In the genomic region with DNA sequence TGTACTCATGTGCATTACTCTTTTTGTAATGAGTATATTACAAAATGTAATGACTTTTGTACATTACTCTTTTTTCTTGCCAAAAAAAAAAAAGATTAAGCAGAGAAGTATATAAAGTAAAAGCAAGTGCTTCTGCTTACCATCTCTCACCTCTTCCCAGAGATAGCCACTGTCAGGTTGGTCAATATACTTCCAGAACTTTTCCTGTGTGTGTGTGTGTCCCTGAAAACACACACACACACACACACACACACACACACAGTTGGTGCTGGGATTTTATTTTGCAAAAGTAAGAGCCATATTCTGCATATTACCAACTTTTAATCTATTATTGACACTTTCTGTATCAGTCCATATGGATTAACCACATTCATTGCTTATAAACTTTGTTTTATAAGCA, we compare ENCODE assay signal across 39 cellular contexts. TPM values are rescaled to one million over a fixed set of nuclear protein-coding genes. Genes with fewer than 3 reads are reported as not detected.
"Had no signal": no experiment of that assay in that cellular context is flagged by ENCODE, and none has a peak within 500 bp of the region (broad histone marks: within the 10 kb centered on the region; RNA-seq: fewer than 3 reads in every experiment).

No MANE protein-coding gene starts in this region.

- H3K4me1 ChIP-seq: breast epithelium, pancreas, prostate gland, stomach, thyroid gland, upper lobe of left lung, vagina had no signal

- ATAC-seq: esophagus mucosa; left cardiac atrium; left ventricle myocardium superior; naive thymus-derived CD8-positive, alpha-beta T cell; pancreas; sciatic nerve had no signal

- H3K36me3 ChIP-seq: breast epithelium, pancreas, prostate gland, stomach, thyroid gland, upper lobe of left lung, vagina, WERI-Rb-1 had no signal

- H3K27ac Mint-ChIP-seq: activated CD4-positive, alpha-beta memory T cell treated with anti-CD3 and anti-CD28 coated beads for 36 hours; activated CD4-positive, alpha-beta T cell treated with anti-CD3 and anti-CD28 coated beads, Interleukin-2, amount 10 ng/mL, durations not matched to agents 24 days and 14 days; activated naive CD4-positive, alpha-beta T cell treated with anti-CD3 and anti-CD28 coated beads for 36 hours; activated naive CD8-positive, alpha-beta T cell treated with anti-CD3 and anti-CD28 coated beads, Interleukin-2, amount 10 ng/mL, durations not matched to agents 7 days and 5 days; activated T-helper 1 cell treated with anti-CD3 and anti-CD28 coated beads, Interleukin-12 subunit alpha, Interleukin-12 subunit beta, Interleukin-2, Interleukin-4 antibody, amounts not matched to agents 30 ng/mL and 10 ng/mL and 1 ng/mL, durations not matched to agents 14 hours and 24 hours and 36 hours; endodermal cell had no signal

- H3K4me3 ChIP-seq: breast epithelium, pancreas, prostate gland, thyroid gland, upper lobe of left lung, vagina had no signal

- H3K27me3 ChIP-seq: pancreas, thyroid gland, upper lobe of left lung, vagina had no signal

- H3K36me3 Mint-ChIP-seq: activated CD4-positive, alpha-beta memory T cell treated with anti-CD3 and anti-CD28 coated beads for 36 hours; activated naive CD8-positive, alpha-beta T cell treated with anti-CD3 and anti-CD28 coated beads, Interleukin-2, amount 10 ng/mL, durations not matched to agents 7 days and 5 days; naive thymus-derived CD8-positive, alpha-beta T cell had no signal

- H3K27ac ChIP-seq: breast epithelium, pancreas, prostate gland, skin epidermis, stomach, thyroid gland, upper lobe of left lung, vagina, WERI-Rb-1 had no signal

- H3K9me3 Mint-ChIP-seq: activated CD4-positive, alpha-beta memory T cell treated with anti-CD3 and anti-CD28 coated beads for 36 hours; activated CD4-positive, alpha-beta T cell treated with anti-CD3 and anti-CD28 coated beads, Interleukin-2, amount 10 ng/mL, durations not matched to agents 24 days and 14 days; activated naive CD4-positive, alpha-beta T cell treated with anti-CD3 and anti-CD28 coated beads for 36 hours; activated naive CD8-positive, alpha-beta T cell treated with anti-CD3 and anti-CD28 coated beads, Interleukin-2, amount 10 ng/mL, durations not matched to agents 7 days and 5 days; activated T-helper 1 cell treated with anti-CD3 and anti-CD28 coated beads, Interleukin-12 subunit alpha, Interleukin-12 subunit beta, Interleukin-2, Interleukin-4 antibody, amounts not matched to agents 30 ng/mL and 10 ng/mL and 1 ng/mL, durations not matched to agents 14 hours and 24 hours and 36 hours; endodermal cell; naive thymus-derived CD8-positive, alpha-beta T cell; neural crest cell had no signal

- DNase-seq: activated CD4-positive, alpha-beta memory T cell treated with anti-CD3 and anti-CD28 coated beads for 36 hours; activated CD4-positive, alpha-beta T cell treated with anti-CD3 and anti-CD28 coated beads, Interleukin-2, amount 10 ng/mL, durations not matched to agents 24 days and 14 days; activated CD4-positive, CD25-positive, alpha-beta regulatory T cell treated with anti-CD3 and anti-CD28 coated beads, Interleukin-2, amount 50 U/mL, for 72 hours; activated CD8-positive, alpha-beta memory T cell treated with anti-CD3 and anti-CD28 coated beads, Interleukin-2, amount 50 U/mL, for 4 hours; activated effector memory CD4-positive, alpha-beta T cell treated with anti-CD3 and anti-CD28 coated beads, Interleukin-2, amount 50 U/mL, for 16 hours; activated naive CD4-positive, alpha-beta T cell treated with anti-CD3 and anti-CD28 coated beads for 36 hours; activated T-cell treated with anti-CD3 and anti-CD28 coated beads, Interleukin-2, amount 50 U/mL, for 1 hour; amniotic stem cell; central memory CD4-positive, alpha-beta T cell; endodermal cell; foreskin fibroblast; head of caudate nucleus; hippocampal formation; left cardiac atrium; left ventricle myocardium superior; naive thymus-derived CD8-positive, alpha-beta T cell; nucleus accumbens; pancreas; retina; stimulated activated CD4-positive, alpha-beta T cell treated with anti-CD3 and anti-CD28 coated beads, Interleukin-12 subunit alpha, Interleukin-12 subunit beta, amount 100 ng/mL, for 4 hours; stimulated activated CD4-positive, alpha-beta T cell treated with anti-CD3 and anti-CD28 coated beads, Interleukin-4, amount 100 ng/mL, for 1 hour; T-helper 9 cell; thyroid gland; upper lobe of left lung; WERI-Rb-1 had no signal

- H3K9me3 ChIP-seq: breast epithelium, pancreas, prostate gland, stomach, thyroid gland, upper lobe of left lung, vagina had no signal

- H3K4me1 Mint-ChIP-seq: endodermal cell, neural crest cell had no signal

- H3K4me3 Mint-ChIP-seq: activated CD4-positive, alpha-beta memory T cell treated with anti-CD3 and anti-CD28 coated beads for 36 hours; activated CD4-positive, alpha-beta T cell treated with anti-CD3 and anti-CD28 coated beads, Interleukin-2, amount 10 ng/mL, durations not matched to agents 24 days and 14 days; activated naive CD4-positive, alpha-beta T cell treated with anti-CD3 and anti-CD28 coated beads for 36 hours; activated naive CD8-positive, alpha-beta T cell treated with anti-CD3 and anti-CD28 coated beads, Interleukin-2, amount 10 ng/mL, durations not matched to agents 7 days and 5 days; activated T-helper 1 cell treated with anti-CD3 and anti-CD28 coated beads, Interleukin-12 subunit alpha, Interleukin-12 subunit beta, Interleukin-2, Interleukin-4 antibody, amounts not matched to agents 30 ng/mL and 10 ng/mL and 1 ng/mL, durations not matched to agents 14 hours and 24 hours and 36 hours; endodermal cell; neural crest cell had no signal

RNA-seq across cellular contexts. Expression of gene IGLL5, which starts 2.5 kb away (rescaled TPM):
- total RNA-seq: activated CD4-positive, alpha-beta memory T cell treated with anti-CD3 and anti-CD28 coated beads for 36 hours; activated CD4-positive, alpha-beta T cell treated with anti-CD3 and anti-CD28 coated beads, Interleukin-2, amount 10 ng/mL, durations not matched to agents 24 days and 14 days; activated CD8-positive, alpha-beta memory T cell treated with anti-CD3 and anti-CD28 coated beads for 36 hours; activated naive CD4-positive, alpha-beta T cell treated with anti-CD3 and anti-CD28 coated beads for 36 hours; activated naive CD8-positive, alpha-beta T cell treated with anti-CD3 and anti-CD28 coated beads, Interleukin-2, amount 10 ng/mL, durations not matched to agents 7 days and 5 days; activated T-helper 1 cell treated with anti-CD3 and anti-CD28 coated beads, Interleukin-12 subunit alpha, Interleukin-12 subunit beta, Interleukin-2, Interleukin-4 antibody, amounts not matched to agents 30 ng/mL and 10 ng/mL and 1 ng/mL, durations not matched to agents 14 hours and 24 hours and 36 hours; endodermal cell; lung microvascular endothelial cell; mesenteric fat pad; neural crest cell; prostate gland had no signal
- polyA plus RNA-seq: keratinocyte had no signal
